ENCODE assay signal across 25 cellular contexts in genomic region chr2:140442319-140442718, GRCh38.
DNase-seq lines count a peak whose midpoint lies in the region; ATAC-seq, FAIRE-seq and TF ChIP-seq lines count a peak whose summit lies in the region.
"Had no signal": no experiment of that assay in that cellular context is flagged by ENCODE, and none has a peak within 500 bp of the region (broad histone marks: within the 10 kb centered on the region; RNA-seq: fewer than 3 reads in every experiment).

No MANE protein-coding gene starts in this region.

- TF ChIP-seq CTCF in DND-41 (IDR thresholded peaks at IDR 0.05; ENCODE audit: borderline replicate concordance, extremely low read depth, low read length, poor library complexity, severe bottlenecking) (no peak), H1 (IDR thresholded peaks at IDR 0.05; ENCODE audit: control extremely low read depth in 1 of 3, insufficient read depth in 1 of 3, low read depth in 1 of 3, low read length in 3 of 3) (no peak)

- FAIRE-seq in H1 (lab: Jason Lieb, UNC), result no peak

- H3K79me1 ChIP-seq in H1 (ENCODE audit: low read depth, low read length) (no peaks in the 10 kb centered on the region), mesendoderm (ENCODE audit: low read length) (no peaks in the 10 kb centered on the region)

- no peak overlapping the region for H2AK5ac ChIP-seq in H1 (ENCODE audit: low read depth, low read length)
- H2AK5ac ChIP-seq in mesendoderm (ENCODE audit: low read length), result no peak overlapping the region

- H3K9me3 ChIP-seq in DND-41 (ENCODE audit: insufficient read depth, low read length, severe bottlenecking) (no peaks in the 10 kb centered on the region), SJCRH30 (replicated peaks) (no peaks in the 10 kb centered on the region), H1 (ENCODE audit: insufficient read depth in 2 of 2, low read depth in 1 of 2, low read length in 1 of 2) (no peaks in the 10 kb centered on the region)
- H3K9me3 ChIP-seq: ovary, stomach, tibial artery had no signal

- no peak overlapping the region for H2BK12ac ChIP-seq in H1 (ENCODE audit: low read depth, low read length)

- H2AFZ ChIP-seq in DND-41 (ENCODE audit: low read depth, low read length) (no peak overlapping the region), H1 (ENCODE audit: low read length) (0 out of 2 replicates have a peak overlapping the region, but pooled peaks have one; percentile 37)

- H3K4me1 ChIP-seq in DND-41 (ENCODE audit: insufficient read depth, low read length) (no peaks in the 10 kb centered on the region), SJCRH30 (peaks cover 4% of the 10 kb centered on the region; the same call in 1 of the 2 replicates), H1 (replicated peaks in 1 of 4; ENCODE audit: control insufficient read depth in 3 of 4, insufficient read depth in 4 of 4, low read length in 3 of 4) (no peaks in the 10 kb centered on the region), mesendoderm (ENCODE audit: control insufficient read depth, low read depth, low read length) (no peaks in the 10 kb centered on the region)
- H3K4me1 ChIP-seq: stomach, tibial artery had no signal

- H3K4me2 ChIP-seq in DND-41 (ENCODE audit: insufficient read depth, low read length) (no peak overlapping the region), H1 (ENCODE audit: insufficient read depth in 1 of 2, low read depth in 2 of 2, low read length in 2 of 2) (no peak overlapping the region), mesendoderm (ENCODE audit: low read length) (no peak overlapping the region)

- H4K5ac ChIP-seq in H1 (ENCODE audit: insufficient read length, low read depth, low read length), result no peak overlapping the region
- H4K5ac ChIP-seq in mesendoderm (ENCODE audit: low read length), result no peak overlapping the region

- no peak overlapping the region for H4K91ac ChIP-seq in H1 (replicated peaks; ENCODE audit: insufficient read length, low read length)

- POLR2A ChIA-PET in H1 (lab: Charles Lee; ENCODE audit: partially characterized antibody), result no interaction called here

- WGBS in H1 (ENCODE audit: extremely low coverage in 1 of 2, insufficient coverage in 1 of 2, insufficient read length in 1 of 2, insufficient replicate concordance in 2 of 2, low coverage in 1 of 2, low lambda C conversion rate in 2 of 2, missing lambda C conversion rate in 1 of 2), 2 experiments, result 92% methylated on average over 7 of the region's 7 CpGs; no CpG with 5 or more reads in 1 of the 2 experiments
- no CpG with 5 or more reads among the region's 7 CpGs for WGBS in mesendoderm (ENCODE audit: extremely low coverage, insufficient coverage, low lambda C conversion rate)

- no peak for DNase-seq in DND-41
- DNase-seq in SJCRH30, result peak; percentile 30 to 68
- no peak for DNase-seq in H1 (ENCODE audit: low read depth in 1 of 2, low spot score in 2 of 2)
- DNase-seq in mesendoderm, result peak; percentile 29
- no peak for DNase-seq in stimulated activated CD4-positive, alpha-beta T cell treated with anti-CD3 and anti-CD28 coated beads, Interleukin-1b, Interleukin-23, amount 100 ng/mL, for 48 hours
- no peak for DNase-seq in amniotic stem cell (lab: John Stamatoyannopoulos, UW)
- DNase-seq in GOT3 (lab: John Stamatoyannopoulos, UW), result no peak
- DNase-seq in midbrain (lab: John Stamatoyannopoulos, UW), result no peak
- DNase-seq: activated CD4-positive, alpha-beta T cell treated with anti-CD3 and anti-CD28 coated beads for 4 hours; activated naive CD4-positive, alpha-beta T cell treated with anti-CD3 and anti-CD28 coated beads for 36 hours; activated T-cell treated with anti-CD3 and anti-CD28 coated beads, Interleukin-2, amount 50 U/mL, for 4 hours; amygdala; Calu3; NCI-H1092 treated with DMSO at 0.1 percent for 48 hours; NCI-H1930; NCI-H774; ovary; SIG-M5; stimulated activated CD4-positive, alpha-beta T cell treated with anti-CD3 and anti-CD28 coated beads, Interleukin-15, amount 100 ng/mL, for 24 hours; stomach; tibial artery had no signal

- H2BK5ac ChIP-seq in H1 (ENCODE audit: low read depth, low read length) (no peak overlapping the region), mesendoderm (ENCODE audit: low read length) (no peak overlapping the region)

- H3K18ac ChIP-seq in H1 (ENCODE audit: extremely low read depth, low read length), result no peak overlapping the region
- H3K18ac ChIP-seq in mesendoderm (ENCODE audit: low read length), result no peak overlapping the region

- no peak overlapping the region for H4K8ac ChIP-seq in H1 (ENCODE audit: extremely low read depth, insufficient read depth, low read length)
- no peak overlapping the region for H4K8ac ChIP-seq in mesendoderm (ENCODE audit: low read depth, low read length)

- H3K23ac ChIP-seq in H1 (ENCODE audit: insufficient read length), result no peak overlapping the region
- H3K23ac ChIP-seq in mesendoderm (ENCODE audit: low read length), result no peak overlapping the region

- CTCF ChIA-PET in H1 (lab: Charles Lee; ENCODE audit: partially characterized antibody), result no interaction called here

- H2BK120ac ChIP-seq in H1 (replicated peaks; ENCODE audit: low read depth, low read length), result no peak overlapping the region
- no peak overlapping the region for H2BK120ac ChIP-seq in mesendoderm (ENCODE audit: low read depth, low read length)

- H3K27ac ChIP-seq in DND-41 (ENCODE audit: low read length) (no peak overlapping the region), SJCRH30 (no peak overlapping the region), H1 (ENCODE audit: low read depth, low read length) (no peak overlapping the region), mesendoderm (ENCODE audit: low read depth, low read length) (no peak overlapping the region)
- H3K27ac ChIP-seq: HL-60, ovary, stomach, tibial artery had no signal

- H2BK15ac ChIP-seq in H1 (ENCODE audit: low read length) (no peak overlapping the region), mesendoderm (replicated peaks; ENCODE audit: low read depth) (no peak overlapping the region)

- H3K56ac ChIP-seq in H1 (replicated peaks; ENCODE audit: insufficient read length, low read depth, low read length) (no peak overlapping the region), mesendoderm (ENCODE audit: low read length) (no peak overlapping the region)

- no peaks in the 10 kb centered on the region for H3K27me3 ChIP-seq in DND-41 (ENCODE audit: insufficient read depth, low read length, poor library complexity)
- no peaks in the 10 kb centered on the region for H3K27me3 ChIP-seq in SJCRH30
- H3K27me3 ChIP-seq in H1 (replicated peaks in 1 of 4; ENCODE audit: control insufficient read depth in 3 of 4, extremely low read depth in 1 of 4, insufficient read depth in 3 of 4, low read length in 3 of 4), result no peaks in the 10 kb centered on the region
- H3K27me3 ChIP-seq in mesendoderm (ENCODE audit: insufficient read depth, low read length, poor library complexity), result no peaks in the 10 kb centered on the region
- H3K27me3 ChIP-seq: ovary, stomach, tibial artery had no signal

- H3K4ac ChIP-seq in H1 (replicated peaks; ENCODE audit: insufficient read length, low read depth, low read length) (no peak overlapping the region), mesendoderm (ENCODE audit: low read depth, low read length) (no peak overlapping the region)

- no peaks in the 10 kb centered on the region for H3K36me3 ChIP-seq in DND-41 (ENCODE audit: insufficient read depth, low read length)
- no peaks in the 10 kb centered on the region for H3K36me3 ChIP-seq in SJCRH30
- no peaks in the 10 kb centered on the region for H3K36me3 ChIP-seq in H1 (ENCODE audit: control insufficient read depth in 2 of 4, insufficient read depth in 4 of 4, low read length in 3 of 4)
- no peaks in the 10 kb centered on the region for H3K36me3 ChIP-seq in mesendoderm (ENCODE audit: control insufficient read depth, insufficient read depth, low read length)
- H3K36me3 ChIP-seq: ovary, stomach, tibial artery had no signal

- H2BK20ac ChIP-seq in H1 (ENCODE audit: low read length), result no peak overlapping the region

- no peak for TF ChIP-seq EP300 in H1 (IDR thresholded peaks at IDR 0.05; ENCODE audit: borderline replicate concordance in 1 of 2, low read depth in 2 of 2, low read length in 2 of 2)

- peak; percentile 54; the same call in 1 of the 3 replicates for ATAC-seq in DND-41 (ENCODE audit: insufficient read depth, low read depth)
- ATAC-seq: activated T-cell treated with anti-CD3 and anti-CD28 coated beads, Interleukin-2, amount 50 U/mL, for 4 hours; HCT116; left lobe of liver; natural killer cell treated with Interleukin-12 subunit alpha and Interleukin-12 subunit beta and Interleukin-15 and Interleukin-18, amount 100 ng/mL, for 72 hours had no signal

- no peak for TF ChIP-seq RAD21 in H1 (IDR thresholded peaks at IDR 0.05 in 1 of 2, conservative IDR thresholded peaks at IDR 0.05 in 1 of 2; ENCODE audit: low read depth in 2 of 2, low read length in 2 of 2)

- no peak for TF ChIP-seq POLR2A in H1 (IDR thresholded peaks at IDR 0.05; ENCODE audit: control extremely low read depth in 1 of 2, low read depth in 2 of 2, low read length in 2 of 2)

- H3K23me2 ChIP-seq in H1 (ENCODE audit: low read depth, low read length), result no peaks in the 10 kb centered on the region

- H3K14ac ChIP-seq in H1 (ENCODE audit: insufficient read length), result no peak overlapping the region

- H3K79me2 ChIP-seq in DND-41 (ENCODE audit: insufficient read depth, low read length) (no peaks in the 10 kb centered on the region), H1 (ENCODE audit: control insufficient read depth in 1 of 2, insufficient read depth in 2 of 2, low read length in 2 of 2) (no peaks in the 10 kb centered on the region), mesendoderm (ENCODE audit: control insufficient read depth, insufficient read depth, low read length) (no peaks in the 10 kb centered on the region)

- H3K4me3 ChIP-seq in DND-41 (ENCODE audit: low read depth in 1 of 2, low read length in 2 of 2), result no peak overlapping the region
- H3K4me3 ChIP-seq in SJCRH30, result no peak overlapping the region
- no peak overlapping the region for H3K4me3 ChIP-seq in H1 (ENCODE audit: extremely low read depth in 1 of 4, insufficient read depth in 2 of 4, low read depth in 3 of 4, low read length in 4 of 4)
- no peak overlapping the region for H3K4me3 ChIP-seq in mesendoderm (ENCODE audit: low read length)
- H3K4me3 ChIP-seq: ovary, stomach, tibial artery had no signal

- no peak overlapping the region for H3K9ac ChIP-seq in DND-41 (ENCODE audit: low read depth, low read length)
- H3K9ac ChIP-seq in H1 (replicated peaks in 1 of 4; ENCODE audit: extremely low read depth in 1 of 4, low read depth in 3 of 4, low read length in 3 of 4), result no peak overlapping the region
- H3K9ac ChIP-seq in mesendoderm (ENCODE audit: low read length), result no peak overlapping the region

- no peaks in the 10 kb centered on the region for H4K20me1 ChIP-seq in DND-41 (ENCODE audit: insufficient read depth, low read length)
- no peaks in the 10 kb centered on the region for H4K20me1 ChIP-seq in H1 (replicated peaks in 1 of 2; ENCODE audit: control insufficient read depth in 1 of 2, insufficient read depth in 2 of 2, low read length in 2 of 2)

TF ChIP-seq in H1, 55 proteins besides CTCF, POLR2A, EP300 and RAD21 (continues in another document):
- TF ChIP-seq KDM5A (IDR thresholded peaks at IDR 0.05; ENCODE audit: low read length) (no peak), SIX5 (IDR thresholded peaks at IDR 0.05; ENCODE audit: low read depth, low read length) (no peak), HDAC6 (IDR thresholded peaks at IDR 0.05; ENCODE audit: low read depth, low read length) (no peak)

Comparison
In these comparisons a context has a peak if more than half of its experiments do, and no peak if none do; other contexts are left out.
1. DNase-seq: peak in SJCRH30 (2 of 2) and mesendoderm (single experiment); none in DND-41 (single experiment), H1 (0 of 2), stimulated activated CD4-positive, alpha-beta T cell treated with anti-CD3 and anti-CD28 coated beads, Interleukin-1b, Interleukin-23, amount 100 ng/mL, for 48 hours (single experiment), amniotic stem cell (single experiment), GOT3 (single experiment) and midbrain (single experiment).